In genomic region chr12:39685854-39686608, GRCh38 we compare ENCODE assay signal across 28 cellular contexts.
A peak's percentile ranks its signal among the peaks of the same experiment; 100 is the strongest.
DNase-seq lines count a peak whose midpoint lies in the region; ATAC-seq and TF ChIP-seq lines count a peak whose summit lies in the region.
"Had no signal": no experiment of that assay in that cellular context is flagged by ENCODE, and none has a peak within 500 bp of the region (broad histone marks: within the 10 kb centered on the region; RNA-seq: fewer than 3 reads in every experiment).

No MANE protein-coding gene starts in this region.

- no peak overlapping the region for H2AK5ac ChIP-seq in mesendoderm (ENCODE audit: low read length)
- H2AK5ac ChIP-seq in H9 (ENCODE audit: insufficient read length, low read length): no peak overlapping the region

- H3K4me3 ChIP-seq in GM23338 (no peak overlapping the region), mesendoderm (ENCODE audit: low read length) (no peak overlapping the region)
- H3K4me3 ChIP-seq: heart right ventricle, SJSA1, smooth muscle cell, stomach, thyroid gland, uterus had no signal

- no peak overlapping the region for H3K18ac ChIP-seq in mesendoderm (ENCODE audit: low read length)
- H3K18ac ChIP-seq in H9 (ENCODE audit: insufficient read length, low read depth, low read length): no peak overlapping the region

- no peak overlapping the region; the same call in 1 of the 2 replicates for H3K14ac ChIP-seq in H9 (ENCODE audit: insufficient read depth, low read length)

- H2BK12ac ChIP-seq in H9 (ENCODE audit: insufficient read length, low read depth, low read length): no peak overlapping the region

- H2AFZ ChIP-seq in GM23338 (peak overlapping the region; percentile 45; the same call in 1 of the 2 replicates), H9 (ENCODE audit: low read length) (no peak overlapping the region)

- DNase-seq in activated T-cell treated with anti-CD3 and anti-CD28 coated beads, Interleukin-2, amount 50 U/mL, for 24 hours: peak; percentile 25
- no peak for DNase-seq in activated T-cell treated with anti-CD3 and anti-CD28 coated beads, Interleukin-2, amount 50 U/mL, for 4 hours
- DNase-seq in GM23338 (ENCODE audit: low spot score): no peak
- DNase-seq in mesendoderm: peak; percentile 56
- no peak for DNase-seq in H9
- no peak for DNase-seq in NCI-H2029 treated with DMSO at 0.1 percent for 48 hours (lab: John Stamatoyannopoulos, UW)
- DNase-seq: activated B cell treated with CpG ODN at 0.5 μM for 24 hours; activated CD8-positive, alpha-beta memory T cell treated with anti-CD3 and anti-CD28 coated beads for 24 hours; activated T-cell treated with anti-CD3 and anti-CD28 coated beads, Interleukin-2, amount 50 U/mL, for 48 hours; CD8-positive, alpha-beta T cell; central memory CD4-positive, alpha-beta T cell; dermis blood vessel endothelial cell; foreskin melanocyte; heart right ventricle; kidney glomerular epithelial cell; naive B cell; NCI-H1092; NCI-H1694; NCI-H446 treated with DMSO at 0.1 percent for 48 hours; right cardiac atrium; stomach; thyroid gland; uterus had no signal

- no peaks in the 10 kb centered on the region for H3K36me3 Mint-ChIP-seq in activated T-cell treated with anti-CD3 and anti-CD28 coated beads, Interleukin-2, amount 50 U/mL, for 24 hours (ENCODE audit: low read depth)
- H3K36me3 Mint-ChIP-seq in activated T-cell treated with anti-CD3 and anti-CD28 coated beads, Interleukin-2, amount 50 U/mL, for 4 hours (ENCODE audit: insufficient read depth): no peaks in the 10 kb centered on the region
- H3K36me3 Mint-ChIP-seq in GM23338 (ENCODE audit: low read depth): no peaks in the 10 kb centered on the region
- no peaks in the 10 kb centered on the region for H3K36me3 Mint-ChIP-seq in activated T-helper 17 cell treated with anti-CD3 and anti-CD28 coated beads, Interleukin-2, amount 50 U/mL, for 72 hours (ENCODE audit: low read depth)
- H3K36me3 Mint-ChIP-seq in H9 (ENCODE audit: insufficient read depth in 1 of 3, low read depth in 3 of 3): peaks cover 0 to 2% (median 0%) of the 10 kb centered on the region in 3 experiments; a peak in 2 of 7 replicates
- H3K36me3 Mint-ChIP-seq: mesothelial cell of epicardium, naive B cell had no signal

- no peak overlapping the region for H4K5ac ChIP-seq in mesendoderm (ENCODE audit: low read length)
- H4K5ac ChIP-seq in H9 (ENCODE audit: insufficient read length, low read depth, low read length): no peak overlapping the region

- H3K4me1 ChIP-seq in GM23338 (ENCODE audit: insufficient read depth): no peaks in the 10 kb centered on the region
- no peaks in the 10 kb centered on the region for H3K4me1 ChIP-seq in mesendoderm (ENCODE audit: control insufficient read depth, low read depth, low read length)
- H3K4me1 ChIP-seq in H9 (ENCODE audit: insufficient read depth, low read length): no peaks in the 10 kb centered on the region
- H3K4me1 ChIP-seq: heart right ventricle, SJSA1, stomach, thyroid gland, uterus had no signal

- H3K27me3 ChIP-seq in GM23338 (ENCODE audit: insufficient read depth) (no peaks in the 10 kb centered on the region), mesendoderm (ENCODE audit: insufficient read depth, low read length, poor library complexity) (no peaks in the 10 kb centered on the region), H9 (ENCODE audit: insufficient read depth, low read length) (no peaks in the 10 kb centered on the region)
- H3K27me3 ChIP-seq: heart right ventricle, SJSA1, stomach, thyroid gland, uterus had no signal

- no peak overlapping the region for H2BK15ac ChIP-seq in mesendoderm (replicated peaks; ENCODE audit: low read depth)
- H2BK15ac ChIP-seq in H9 (ENCODE audit: low read depth, low read length): no peak overlapping the region

- H3K23ac ChIP-seq in mesendoderm (ENCODE audit: low read length) (no peak overlapping the region), H9 (ENCODE audit: insufficient read length, low read depth, low read length) (no peak overlapping the region)

- H3K79me2 ChIP-seq in GM23338 (replicated peaks; ENCODE audit: insufficient read depth) (no peaks in the 10 kb centered on the region), mesendoderm (ENCODE audit: control insufficient read depth, insufficient read depth, low read length) (no peaks in the 10 kb centered on the region), H9 (ENCODE audit: insufficient read depth, low read length) (no peaks in the 10 kb centered on the region)

- no peak overlapping the region for H3K27ac Mint-ChIP-seq in activated T-cell treated with anti-CD3 and anti-CD28 coated beads, Interleukin-2, amount 50 U/mL, for 24 hours
- no peak overlapping the region for H3K27ac Mint-ChIP-seq in GM23338
- peak overlapping the region; percentile 66 for H3K27ac Mint-ChIP-seq in activated T-helper 17 cell treated with anti-CD3 and anti-CD28 coated beads, Interleukin-2, amount 50 U/mL, for 72 hours
- H3K27ac Mint-ChIP-seq in H9: no peak overlapping the region; a peak in 1 of 7 replicates
- H3K27ac Mint-ChIP-seq: activated B cell treated with CpG ODN at 0.5 μM for 24 hours; CD8-positive, alpha-beta T cell; mesothelial cell of epicardium had no signal

- H3K9me3 Mint-ChIP-seq in activated T-cell treated with anti-CD3 and anti-CD28 coated beads, Interleukin-2, amount 50 U/mL, for 24 hours: no peaks in the 10 kb centered on the region
- peaks cover 4% of the 10 kb centered on the region for H3K9me3 Mint-ChIP-seq in activated T-cell treated with anti-CD3 and anti-CD28 coated beads, Interleukin-2, amount 50 U/mL, for 4 hours
- H3K9me3 Mint-ChIP-seq in GM23338 (no peaks in the 10 kb centered on the region), H9 (no peaks in the 10 kb centered on the region; a peak in 2 of 5 replicates)
- H3K9me3 Mint-ChIP-seq in activated T-helper 17 cell treated with anti-CD3 and anti-CD28 coated beads, Interleukin-2, amount 50 U/mL, for 72 hours: peaks cover 10% of the 10 kb centered on the region
- H3K9me3 Mint-ChIP-seq: activated B cell treated with CpG ODN at 0.5 μM for 24 hours, mesothelial cell of epicardium, naive B cell had no signal

- no peaks in the 10 kb centered on the region for H3F3A ChIP-seq in GM23338 (replicated peaks; ENCODE audit: low read depth)

- H3K23me2 ChIP-seq in H9 (ENCODE audit: insufficient read length, low read depth, low read length, poor library complexity, severe bottlenecking): no peaks in the 10 kb centered on the region

- WGBS in mesendoderm (ENCODE audit: extremely low coverage, insufficient coverage, low lambda C conversion rate): no CpG with 5 or more reads among the region's 1 CpG
- WGBS in H9 (ENCODE audit: extremely low coverage, insufficient read length, low lambda C conversion rate): no CpG with 5 or more reads among the region's 1 CpG

- H2BK20ac ChIP-seq in H9 (ENCODE audit: low read depth, low read length, poor library complexity, severe bottlenecking): no peak overlapping the region

- no peaks in the 10 kb centered on the region for H3K79me1 ChIP-seq in mesendoderm (ENCODE audit: low read length)
- no peaks in the 10 kb centered on the region for H3K79me1 ChIP-seq in H9 (ENCODE audit: insufficient read depth, low read depth, low read length, poor library complexity, severe bottlenecking)

- H4K8ac ChIP-seq in mesendoderm (ENCODE audit: low read depth, low read length) (no peak overlapping the region), H9 (replicated peaks; ENCODE audit: insufficient read length, low read depth, low read length) (no peak overlapping the region)

- no peaks in the 10 kb centered on the region for H3K9me3 ChIP-seq in H9 (ENCODE audit: control insufficient read depth, low read depth, low read length)
- H3K9me3 ChIP-seq: heart right ventricle, SJSA1, stomach, thyroid gland, uterus had no signal

- H2BK120ac ChIP-seq in mesendoderm (ENCODE audit: low read depth, low read length): no peak overlapping the region
- no peak overlapping the region for H2BK120ac ChIP-seq in H9 (ENCODE audit: low read depth, low read length, poor library complexity, severe bottlenecking)

- H3K4me2 ChIP-seq in GM23338: no peak overlapping the region
- no peak overlapping the region for H3K4me2 ChIP-seq in mesendoderm (ENCODE audit: low read length)
- no peak overlapping the region for H3K4me2 ChIP-seq in H9 (ENCODE audit: insufficient read depth, insufficient read length, low read length)
- H3K4me2 ChIP-seq: smooth muscle cell had no signal

- H3K27ac ChIP-seq in GM23338 (ENCODE audit: low read depth): no peak overlapping the region
- H3K27ac ChIP-seq in mesendoderm (ENCODE audit: low read depth, low read length): no peak overlapping the region
- no peak overlapping the region for H3K27ac ChIP-seq in H9 (ENCODE audit: insufficient read length, low read depth, low read length)
- H3K27ac ChIP-seq: heart right ventricle, SJSA1, stomach, thyroid gland, uterus had no signal

- no peaks in the 10 kb centered on the region for H3K27me3 Mint-ChIP-seq in activated T-cell treated with anti-CD3 and anti-CD28 coated beads, Interleukin-2, amount 50 U/mL, for 24 hours
- no peaks in the 10 kb centered on the region for H3K27me3 Mint-ChIP-seq in activated T-cell treated with anti-CD3 and anti-CD28 coated beads, Interleukin-2, amount 50 U/mL, for 4 hours (ENCODE audit: low read depth)
- H3K27me3 Mint-ChIP-seq in GM23338 (ENCODE audit: insufficient read depth, low read depth, poor library complexity) (no peaks in the 10 kb centered on the region), H9 (ENCODE audit: low read depth) (no peaks in the 10 kb centered on the region)
- H3K27me3 Mint-ChIP-seq in activated T-helper 17 cell treated with anti-CD3 and anti-CD28 coated beads, Interleukin-2, amount 50 U/mL, for 72 hours: no peaks in the 10 kb centered on the region
- H3K27me3 Mint-ChIP-seq: activated B cell treated with CpG ODN at 0.5 μM for 24 hours, naive B cell had no signal

- H3K36me3 ChIP-seq in GM23338 (ENCODE audit: insufficient read depth) (no peaks in the 10 kb centered on the region), mesendoderm (ENCODE audit: control insufficient read depth, insufficient read depth, low read length) (no peaks in the 10 kb centered on the region)
- H3K36me3 ChIP-seq: heart right ventricle, SJSA1, stomach, thyroid gland, uterus had no signal

- no peak overlapping the region for H3K4me3 Mint-ChIP-seq in activated T-cell treated with anti-CD3 and anti-CD28 coated beads, Interleukin-2, amount 50 U/mL, for 24 hours
- H3K4me3 Mint-ChIP-seq in activated T-cell treated with anti-CD3 and anti-CD28 coated beads, Interleukin-2, amount 50 U/mL, for 4 hours: no peak overlapping the region
- H3K4me3 Mint-ChIP-seq in GM23338 (no peak overlapping the region), H9 (no peak overlapping the region)
- H3K4me3 Mint-ChIP-seq in activated T-helper 17 cell treated with anti-CD3 and anti-CD28 coated beads, Interleukin-2, amount 50 U/mL, for 72 hours: peak overlapping the region; percentile 39
- H3K4me3 Mint-ChIP-seq: activated B cell treated with CpG ODN at 0.5 μM for 24 hours; CD8-positive, alpha-beta T cell; mesothelial cell of epicardium; naive B cell had no signal

- peaks cover 11% of the 10 kb centered on the region; the same call in 1 of the 2 replicates for H3K9me2 ChIP-seq in GM23338 (ENCODE audit: insufficient read depth)

- H2BK5ac ChIP-seq in mesendoderm (ENCODE audit: low read length) (no peak overlapping the region), H9 (ENCODE audit: insufficient read length, low read length) (no peak overlapping the region)

- H4K20me1 ChIP-seq in GM23338 (replicated peaks; ENCODE audit: insufficient read depth) (no peaks in the 10 kb centered on the region), H9 (ENCODE audit: control insufficient read depth, insufficient read depth, insufficient read length) (no peaks in the 10 kb centered on the region)

- no peak overlapping the region for H4K91ac ChIP-seq in H9 (ENCODE audit: insufficient read length, low read depth, low read length)

- H3K4me1 Mint-ChIP-seq in activated T-cell treated with anti-CD3 and anti-CD28 coated beads, Interleukin-2, amount 50 U/mL, for 24 hours (ENCODE audit: low read depth): peaks cover 35% of the 10 kb centered on the region
- peaks cover 33% of the 10 kb centered on the region for H3K4me1 Mint-ChIP-seq in activated T-cell treated with anti-CD3 and anti-CD28 coated beads, Interleukin-2, amount 50 U/mL, for 4 hours (ENCODE audit: low read depth)
- H3K4me1 Mint-ChIP-seq in GM23338 (peaks cover 3% of the 10 kb centered on the region; the same call in 1 of the 3 replicates), H9 (0 out of 4 replicates have a peak, but pooled peaks cover 0 to 2% of the 10 kb centered on the region in 2 experiments)
- H3K4me1 Mint-ChIP-seq in activated T-helper 17 cell treated with anti-CD3 and anti-CD28 coated beads, Interleukin-2, amount 50 U/mL, for 72 hours: peaks cover 25% of the 10 kb centered on the region
- H3K4me1 Mint-ChIP-seq: mesothelial cell of epicardium had no signal

- TF ChIP-seq CTCF in GM23338 (conservative IDR thresholded peaks at IDR 0.05; ENCODE audit: low read depth in 2 of 2): no peak
- no peak for TF ChIP-seq CTCF in H9 (conservative IDR thresholded peaks at IDR 0.05)

- H3K56ac ChIP-seq in mesendoderm (ENCODE audit: low read length): no peak overlapping the region
- H3K56ac ChIP-seq in H9 (ENCODE audit: insufficient read length, low read depth, low read length): no peak overlapping the region

- no peak overlapping the region for H3K4ac ChIP-seq in mesendoderm (ENCODE audit: low read depth, low read length)
- no peak overlapping the region for H3K4ac ChIP-seq in H9 (ENCODE audit: low read depth, low read length)

- H3T11ph ChIP-seq in H9 (ENCODE audit: low read length): no peak overlapping the region

- H3K9ac ChIP-seq in mesendoderm (ENCODE audit: low read length) (no peak overlapping the region), H9 (ENCODE audit: extremely low read depth, insufficient read length, low read length) (no peak overlapping the region)

- no peak for ATAC-seq in activated T-cell treated with anti-CD3 and anti-CD28 coated beads, Interleukin-2, amount 50 U/mL, for 4 hours
- no peak for ATAC-seq in GM23338
- peak; percentile 49 for ATAC-seq in activated T-helper 17 cell treated with anti-CD3 and anti-CD28 coated beads, Interleukin-2, amount 50 U/mL, for 72 hours (replicated peaks)
- ATAC-seq in HG02840 (IDR thresholded peaks at IDR 0.05; ENCODE audit: low FRiP score, unreplicated experiment): no peak
- ATAC-seq: CD8-positive, alpha-beta T cell; heart right ventricle; right cardiac atrium had no signal

Comparison
In these comparisons a context has a peak if more than half of its experiments do, and no peak if none do; other contexts are left out.
1. DNase-seq: peak in activated T-cell treated with anti-CD3 and anti-CD28 coated beads, Interleukin-2, amount 50 U/mL, for 24 hours (single experiment) and mesendoderm (single experiment); none in activated T-cell treated with anti-CD3 and anti-CD28 coated beads, Interleukin-2, amount 50 U/mL, for 4 hours (single experiment), GM23338 (single experiment), H9 (single experiment) and NCI-H2029 treated with DMSO at 0.1 percent for 48 hours (single experiment).